ENCODE assay signal across 2 cellular contexts in genomic region chr17:17860761-17861107, GRCh38.
TF ChIP-seq lines count a peak whose summit lies in the region.

No MANE protein-coding gene starts in this region.

TF ChIP-seq in IMR-90, 13 proteins besides CTCF, POLR2A, EP300 and RAD21:
- TF ChIP-seq RCOR1 (IDR thresholded peaks at IDR 0.05; ENCODE audit: insufficient replicate concordance, low read length): no peak
- no peak for TF ChIP-seq NFE2L2 (IDR thresholded peaks at IDR 0.05; ENCODE audit: low read depth, low read length)
- no peak for TF ChIP-seq MAFK (IDR thresholded peaks at IDR 0.05; ENCODE audit: low read depth, low read length)
- no peak for TF ChIP-seq RFX5 (IDR thresholded peaks at IDR 0.05; ENCODE audit: low read depth, low read length)
- no peak for TF ChIP-seq USF2 (IDR thresholded peaks at IDR 0.05; ENCODE audit: low read depth, low read length)
- TF ChIP-seq BHLHE40 (IDR thresholded peaks at IDR 0.05; ENCODE audit: low read depth, low read length): no peak
- no peak for TF ChIP-seq CEBPB (IDR thresholded peaks at IDR 0.05; ENCODE audit: low read depth, low read length)
- no peak for TF ChIP-seq SMC3 (IDR thresholded peaks at IDR 0.05; ENCODE audit: low read depth, low read length)
- TF ChIP-seq ELK1 (IDR thresholded peaks at IDR 0.05; ENCODE audit: borderline replicate concordance, low read depth, low read length): no peak
- no peak for TF ChIP-seq MAZ (IDR thresholded peaks at IDR 0.05; ENCODE audit: borderline replicate concordance, low read depth, low read length)
- TF ChIP-seq MXI1 (IDR thresholded peaks at IDR 0.05; ENCODE audit: borderline replicate concordance, low read depth, low read length): no peak
- TF ChIP-seq FOS (IDR thresholded peaks at IDR 0.05; ENCODE audit: low read depth, low read length): no peak
- no peak for TF ChIP-seq CHD1 (IDR thresholded peaks at IDR 0.05; ENCODE audit: low read depth, low read length)

TF ChIP-seq in WTC11, 78 proteins besides CTCF, POLR2A, EP300 and RAD21:
- TF ChIP-seq GTF2I (CRISPR knock-in tag; conservative IDR thresholded peaks at IDR 0.05): no peak
